ENCODE assay signal across 8 cellular contexts in genomic region chr3:14636496-14637087, GRCh38. TPM values are rescaled to one million over a fixed set of nuclear protein-coding genes. Genes with fewer than 3 reads are reported as not detected.
"Had no signal": no experiment of that assay in that cellular context is flagged by ENCODE, and none has a peak within 500 bp of the region (broad histone marks: within the 10 kb centered on the region; RNA-seq: fewer than 3 reads in every experiment).

No MANE protein-coding gene starts in this region.

- H3K36me3 Mint-ChIP-seq: IgD-negative memory B cell had no signal

- H3K4me3 Mint-ChIP-seq: GM23338, H9, HFFc6, IgD-negative memory B cell had no signal

- H3K4me1 Mint-ChIP-seq: IgD-negative memory B cell had no signal

- H3K4me3 ChIP-seq: GM23338 had no signal

- H3K27ac Mint-ChIP-seq: GM23338, H9, HFFc6, IgD-negative memory B cell had no signal

- ATAC-seq: GM23338 had no signal

- H2AFZ ChIP-seq: GM23338 had no signal

- H3K4me2 ChIP-seq: GM23338 had no signal

- H3K9me3 Mint-ChIP-seq: GM23338, H9, HFFc6 had no signal

- DNase-seq: H9, HCEC 1CT, HFFc6, KBM-7 had no signal

RNA-seq across cellular contexts. Expression of gene C3orf20, which starts 38.3 kb away (rescaled TPM):
- total RNA-seq: GM23338, H1, H9, HFFc6, HT-29 had no signal
- polyA plus RNA-seq: GM23338, H1, IgD-negative memory B cell had no signal
